ENCODE assay signal across 8 cellular contexts in genomic region chr13:106534844-106535551, GRCh38.
DNase-seq lines count a peak whose midpoint lies in the region; ATAC-seq and TF ChIP-seq lines count a peak whose summit lies in the region.

No MANE protein-coding gene starts in this region.

- H3K27ac Mint-ChIP-seq in stimulated activated naive CD8-positive, alpha-beta T cell treated with anti-CD3 and anti-CD28 coated beads, Interleukin-15, amount 100 ng/mL, for 72 hours, result no peak overlapping the region

- DNase-seq in RWPE1 (ENCODE audit: low spot score), result no peak
- DNase-seq in cardiac fibroblast (ENCODE audit: low read depth in 2 of 2), result peak; percentile 21 to 35
- peak; percentile 43 for DNase-seq in kidney tubule cell (ENCODE audit: low spot score)
- DNase-seq in stimulated activated naive CD8-positive, alpha-beta T cell treated with anti-CD3 and anti-CD28 coated beads, Interleukin-15, amount 100 ng/mL, for 72 hours, result peak; percentile 13 to 30
- no peak for DNase-seq in inferior parietal cortex (ENCODE audit: extremely low spot score)

- H3K4me3 ChIP-seq in cardiac fibroblast (replicated peaks in 1 of 2; ENCODE audit: low read depth in 2 of 2, low read length in 2 of 2), result peak overlapping the region; percentile 68 to 81

- ATAC-seq in GM18508 (IDR thresholded peaks at IDR 0.05; ENCODE audit: insufficient read depth, unreplicated experiment) (peak; percentile 13), HG02884 (IDR thresholded peaks at IDR 0.05; ENCODE audit: unreplicated experiment) (peak; percentile 20)
- ATAC-seq in stimulated activated naive CD8-positive, alpha-beta T cell treated with anti-CD3 and anti-CD28 coated beads, Interleukin-15, amount 100 ng/mL, for 72 hours, result peak; percentile 54

- peak overlapping the region; percentile 68; the same call in 1 of the 2 replicates for H3K27ac ChIP-seq in 22Rv1
- peak overlapping the region; percentile 92 for H3K27ac ChIP-seq in RWPE1

- POLR2A ChIA-PET in RWPE1 (lab: Yijun Ruan, JAX; ENCODE audit: low non-redundant PET), result interaction anchor here (0.5 to 1.8 kb wide), 3 partner anchors 33 to 806 kb away, joined by 3 to 11 read pairs (median 3); partner anchors contain the start of gene ARGLU1

- peaks cover 47% of the 10 kb centered on the region for H3K27me3 Mint-ChIP-seq in stimulated activated naive CD8-positive, alpha-beta T cell treated with anti-CD3 and anti-CD28 coated beads, Interleukin-15, amount 100 ng/mL, for 72 hours

- peaks cover 27% of the 10 kb centered on the region for H3K4me1 Mint-ChIP-seq in stimulated activated naive CD8-positive, alpha-beta T cell treated with anti-CD3 and anti-CD28 coated beads, Interleukin-15, amount 100 ng/mL, for 72 hours

- H3K4me3 Mint-ChIP-seq in stimulated activated naive CD8-positive, alpha-beta T cell treated with anti-CD3 and anti-CD28 coated beads, Interleukin-15, amount 100 ng/mL, for 72 hours, result peak overlapping the region; percentile 79 to 86

- CTCF ChIA-PET in RWPE1 (lab: Yijun Ruan, JAX), result interaction anchor here (0.5 to 1.9 kb wide), 7 partner anchors 442 to 1964 kb away, joined by 3 to 11 read pairs (median 4); no protein-coding TSS in a partner anchor

- no peak for TF ChIP-seq CTCF in 22Rv1 (IDR thresholded peaks at IDR 0.05)
- no peak for TF ChIP-seq CTCF in RWPE1 (conservative IDR thresholded peaks at IDR 0.05; ENCODE audit: low read depth)
- no peak for TF ChIP-seq CTCF in cardiac fibroblast (IDR thresholded peaks at IDR 0.05; ENCODE audit: low read depth, low read length)

- no peaks in the 10 kb centered on the region for H3K9me3 Mint-ChIP-seq in stimulated activated naive CD8-positive, alpha-beta T cell treated with anti-CD3 and anti-CD28 coated beads, Interleukin-15, amount 100 ng/mL, for 72 hours

Comparison
In these comparisons a context has a peak if more than half of its experiments do, and no peak if none do; other contexts are left out.
1. DNase-seq: peak in cardiac fibroblast (2 of 2), kidney tubule cell (single experiment) and stimulated activated naive CD8-positive, alpha-beta T cell treated with anti-CD3 and anti-CD28 coated beads, Interleukin-15, amount 100 ng/mL, for 72 hours (2 of 2); none in RWPE1 (single experiment) and inferior parietal cortex (single experiment).
2. Peak in every context shown above with its lines, with median percentiles within 50 percentile points of each other: ATAC-seq.